8 cellular contexts compared by ENCODE assay signal in genomic region chr1:39576016-39576657, GRCh38. TPM values are rescaled to one million over a fixed set of nuclear protein-coding genes. Genes with fewer than 3 reads are reported as not detected.
DNase-seq lines count a peak whose midpoint lies in the region; ATAC-seq and TF ChIP-seq lines count a peak whose summit lies in the region.

No MANE protein-coding gene starts in this region.

- H3K4me1 ChIP-seq in PC-3 (ENCODE audit: insufficient read depth, low read length) = peaks cover 19% of the 10 kb centered on the region
- H3K4me1 ChIP-seq in ascending aorta = peaks cover 3 to 22% of the 10 kb centered on the region in 2 donors
- H3K4me1 ChIP-seq in iPS DF 6.9 (ENCODE audit: control insufficient read depth, insufficient read depth, low read length) = no peaks in the 10 kb centered on the region; the same call in 1 of the 2 replicates

- H4K20me1 ChIP-seq in PC-3 (ENCODE audit: low read length) = peaks cover 49% of the 10 kb centered on the region

- DNase-seq in NCI-H2227 (lab: John Stamatoyannopoulos, UW; ENCODE audit: unreplicated experiment) (peak; percentile 58), NCI-H2227 treated with DMSO at 0.1 percent for 48 hours (lab: John Stamatoyannopoulos, UW) (no peak), PC-3 (peak; percentile 20), ascending aorta (ENCODE audit: low spot score in 2 of 2) (peak in 1 of 2 donors; percentile 72), iPS DF 6.9 (ENCODE audit: low read depth, low spot score) (no peak), skeletal muscle cell (ENCODE audit: low read depth) (no peak), G401 (ENCODE audit: low spot score) (no peak)

- H3K4me3 ChIP-seq in PC-3 (ENCODE audit: low read length) = peak overlapping the region; percentile 92
- peak overlapping the region; percentile 74 to 88 for H3K4me3 ChIP-seq in ascending aorta
- peak overlapping the region; percentile 66 for H3K4me3 ChIP-seq in iPS DF 6.9 (ENCODE audit: low read length)
- H3K4me3 ChIP-seq in skeletal muscle cell (ENCODE audit: low read depth, low read length) = peak overlapping the region; percentile 86

- WGBS in iPS DF 6.9 (ENCODE audit: insufficient coverage, insufficient read length) = no CpG with 5 or more reads among the region's 87 CpGs

- H3F3A ChIP-seq in PC-3 (ENCODE audit: low read length, unreplicated experiment) = no peaks in the 10 kb centered on the region

- H3K27me3 ChIP-seq in PC-3 (ENCODE audit: low read length) (no peaks in the 10 kb centered on the region), ascending aorta (no peaks in the 10 kb centered on the region), iPS DF 6.9 (ENCODE audit: control insufficient read depth, insufficient read depth, low read length) (no peaks in the 10 kb centered on the region)

- peaks cover 26% of the 10 kb centered on the region for H3K36me3 ChIP-seq in PC-3 (ENCODE audit: low read depth, low read length)
- peaks cover 14 to 15% of the 10 kb centered on the region in 2 donors for H3K36me3 ChIP-seq in ascending aorta
- peaks cover 6% of the 10 kb centered on the region for H3K36me3 ChIP-seq in iPS DF 6.9 (ENCODE audit: control insufficient read depth, insufficient read depth, low read length)

- peak overlapping the region; percentile 98 for H3K4me2 ChIP-seq in PC-3 (ENCODE audit: low read length)

- in situ Hi-C loops in G401 (cut with HindIII; ENCODE audit: low sequenced_read_pairs) = no loop called here

- H3K79me2 ChIP-seq in PC-3 (ENCODE audit: low read length) = peaks cover 55% of the 10 kb centered on the region

- intact Hi-C loops in PC-3 (cut with micrococcal nuclease) = no loop called here
- intact Hi-C loops in ascending aorta (cut with DNase I) = no loop called here

- H3K9ac ChIP-seq in PC-3 (ENCODE audit: low read length) = peak overlapping the region; percentile 97

- no TSS peak for BruUV-seq in PC-3 (replicated peaks; lab: Mats Ljungman, UMichigan)

- CTCF ChIA-PET in PC-3 (lab: Charles Lee) = no interaction called here

- ATAC-seq in HG02938 (IDR thresholded peaks at IDR 0.05; ENCODE audit: unreplicated experiment) (peak; percentile 46), PC-3 (peak; percentile 5; the same call in 1 of the 2 replicates)

- H3K9me2 ChIP-seq in PC-3 (replicated peaks; ENCODE audit: low read length) = no peaks in the 10 kb centered on the region

- TF ChIP-seq CTCF in PC-3 (conservative IDR thresholded peaks at IDR 0.05; ENCODE audit: low read depth, low read length) (no peak), ascending aorta (IDR thresholded peaks at IDR 0.05) (no peak)

- POLR2A ChIA-PET in PC-3 (lab: Charles Lee; ENCODE audit: unreplicated experiment) = no interaction called here

- H3K9me3 ChIP-seq in PC-3 (ENCODE audit: low read length) = no peaks in the 10 kb centered on the region
- H3K9me3 ChIP-seq in ascending aorta = no peaks in the 10 kb centered on the region
- no peaks in the 10 kb centered on the region for H3K9me3 ChIP-seq in iPS DF 6.9 (ENCODE audit: control insufficient read depth, insufficient read depth, low read length)

- H2AFZ ChIP-seq in PC-3 (ENCODE audit: low read length) = no peak overlapping the region; the same call in 1 of the 2 replicates

- H3K27ac ChIP-seq in PC-3 (ENCODE audit: low read length) = peak overlapping the region; percentile 25
- H3K27ac ChIP-seq in ascending aorta = peak overlapping the region; percentile 75 to 78
- no peak overlapping the region for H3K27ac ChIP-seq in iPS DF 6.9 (ENCODE audit: low read length)

RNA-seq across cellular contexts. Expression of gene PABPC4, which starts 0.5 kb away (rescaled TPM):
- total RNA-seq in PC-3 (2014; rRNA removed) (136 and 187 TPM in 2 replicates), ascending aorta (175 TPM)
- 91.4 and 171 TPM in 2 replicates for total RNA-seq in G401 (2014; rRNA removed; shearing (Covaris generic))

Comparison
In these comparisons a context has a peak if more than half of its experiments do, and no peak if none do; other contexts are left out.
1. DNase-seq: peak in NCI-H2227 (single experiment) and PC-3 (single experiment); none in NCI-H2227 treated with DMSO at 0.1 percent for 48 hours (single experiment), iPS DF 6.9 (single experiment), skeletal muscle cell (single experiment) and G401 (single experiment).
2. Peak in every context shown above with its lines, with median percentiles within 50 percentile points of each other: H3K4me3 ChIP-seq.